1 cellular context compared by ENCODE assay signal in genomic region chr4:53459548-53459947, GRCh38.
TF ChIP-seq lines count a peak whose summit lies in the region.

No MANE protein-coding gene starts in this region.

TF ChIP-seq in HepG2, 621 proteins besides CTCF, POLR2A, EP300 and RAD21 (continued from another document and continues in another):
- TF ChIP-seq HMG20B (CRISPR knock-in tag; conservative IDR thresholded peaks at IDR 0.05), result peak; percentile 90
- TF ChIP-seq CBX1 (IDR thresholded peaks at IDR 0.05; ENCODE audit: low read depth), result no peak
- TF ChIP-seq ZNF878 (CRISPR knock-in tag; IDR thresholded peaks at IDR 0.05), result no peak
- TF ChIP-seq SOX5 (CRISPR knock-in tag; IDR thresholded peaks at IDR 0.05; ENCODE audit: borderline replicate concordance), result peak; percentile 51; the same call in 1 of the 2 replicates
- TF ChIP-seq AFF4 (CRISPR knock-in tag; IDR thresholded peaks at IDR 0.05), result no peak
- TF ChIP-seq RARA (CRISPR knock-in tag; IDR thresholded peaks at IDR 0.05), result peak; percentile 69; the same call in 1 of the 2 replicates
- 0 out of 2 replicates have a peak, but pooled peaks have one; percentile 17 for TF ChIP-seq FOXJ3 (CRISPR knock-in tag; IDR thresholded peaks at IDR 0.05; ENCODE audit: borderline replicate concordance)
- 0 out of 2 replicates have a peak, but pooled peaks have one; percentile 23 for TF ChIP-seq HOMEZ (CRISPR knock-in tag; IDR thresholded peaks at IDR 0.05; ENCODE audit: low read depth)
- 0 out of 2 replicates have a peak, but pooled peaks have one; percentile 28 for TF ChIP-seq SIX1 (CRISPR knock-in tag; IDR thresholded peaks at IDR 0.05; ENCODE audit: borderline replicate concordance)
- TF ChIP-seq KDM5A (IDR thresholded peaks at IDR 0.05; ENCODE audit: borderline replicate concordance, low read length), result no peak
- peak; percentile 94 for TF ChIP-seq RERE (CRISPR knock-in tag; IDR thresholded peaks at IDR 0.05; ENCODE audit: low read depth)
- peak; percentile 80 for TF ChIP-seq TCF7 (IDR thresholded peaks at IDR 0.05; ENCODE audit: low read depth)
- TF ChIP-seq FOXP4 (CRISPR knock-in tag; IDR thresholded peaks at IDR 0.05), result peak; percentile 58
- TF ChIP-seq NFIC (IDR thresholded peaks at IDR 0.05; ENCODE audit: low read length), result peak; percentile 42; the same call in 1 of the 2 replicates
- peak; percentile 43; the same call in 1 of the 2 replicates for TF ChIP-seq SOX13 (IDR thresholded peaks at IDR 0.05)
- peak in 1 of 2 experiments; percentile 69; a peak in 2 of 4 replicates for TF ChIP-seq SOX13 (CRISPR knock-in tag; conservative IDR thresholded peaks at IDR 0.05 in 1 of 2, IDR thresholded peaks at IDR 0.05 in 1 of 2)
- peak; percentile 80; the same call in 1 of the 2 replicates for TF ChIP-seq ZNF362 (CRISPR knock-in tag; IDR thresholded peaks at IDR 0.05; ENCODE audit: borderline replicate concordance)
- peak; percentile 77 for TF ChIP-seq TBX2 (CRISPR knock-in tag; IDR thresholded peaks at IDR 0.05; ENCODE audit: borderline replicate concordance)
- peak; percentile 42; the same call in 1 of the 2 replicates for TF ChIP-seq ZNF614 (CRISPR knock-in tag; IDR thresholded peaks at IDR 0.05; ENCODE audit: borderline replicate concordance)
- no peak for TF ChIP-seq IKZF4 (CRISPR knock-in tag; IDR thresholded peaks at IDR 0.05; ENCODE audit: borderline replicate concordance, low read depth, not compliant biosample characterization)
- TF ChIP-seq ELK4 (CRISPR knock-in tag; IDR thresholded peaks at IDR 0.05; ENCODE audit: borderline replicate concordance), result no peak
- peak; percentile 64 to 97; a peak in 3 of 4 replicates for TF ChIP-seq NR2F1 (CRISPR knock-in tag; IDR thresholded peaks at IDR 0.05)
- TF ChIP-seq ZNF503 (CRISPR knock-in tag; IDR thresholded peaks at IDR 0.05), result peak; percentile 91
- TF ChIP-seq PPARG (CRISPR knock-in tag; conservative IDR thresholded peaks at IDR 0.05), result peak; percentile 62; the same call in 1 of the 2 replicates
- no peak for TF ChIP-seq SOX6 (IDR thresholded peaks at IDR 0.05)
- TF ChIP-seq SOX6 (CRISPR knock-in tag; IDR thresholded peaks at IDR 0.05), result peak; percentile 37; the same call in 1 of the 2 replicates
- peak; percentile 78 for TF ChIP-seq ISL2 (CRISPR knock-in tag; IDR thresholded peaks at IDR 0.05)
- TF ChIP-seq SMARCE1 (IDR thresholded peaks at IDR 0.05; ENCODE audit: borderline replicate concordance), result 0 out of 2 replicates have a peak, but pooled peaks have one; percentile 3
- peak; percentile 99 for TF ChIP-seq NKX3-1 (CRISPR knock-in tag; IDR thresholded peaks at IDR 0.05)
- TF ChIP-seq GFI1 (CRISPR knock-in tag; IDR thresholded peaks at IDR 0.05; ENCODE audit: borderline replicate concordance), result peak; percentile 82
- TF ChIP-seq MLXIP (CRISPR knock-in tag; IDR thresholded peaks at IDR 0.05; ENCODE audit: borderline replicate concordance), result no peak
- TF ChIP-seq FOXP1 (IDR thresholded peaks at IDR 0.05), result no peak
- TF ChIP-seq FOXP1 (CRISPR knock-in tag; IDR thresholded peaks at IDR 0.05), result peak; percentile 74; the same call in 1 of the 2 replicates
- no peak for TF ChIP-seq ZNF260 (CRISPR knock-in tag; IDR thresholded peaks at IDR 0.05; ENCODE audit: borderline replicate concordance, low read depth)
- TF ChIP-seq RXRB (CRISPR knock-in tag; IDR thresholded peaks at IDR 0.05; ENCODE audit: borderline replicate concordance), result peak; percentile 37; the same call in 1 of the 2 replicates
- TF ChIP-seq CBFB (CRISPR knock-in tag; IDR thresholded peaks at IDR 0.05), result peak; percentile 92
